11 cellular contexts compared by ENCODE assay signal in genomic region chrX:111352424-111352823, GRCh38. TPM values are rescaled to one million over a fixed set of nuclear protein-coding genes. Genes with fewer than 3 reads are reported as not detected.
A peak's percentile ranks its signal among the peaks of the same experiment; 100 is the strongest.
DNase-seq lines count a peak whose midpoint lies in the region; ATAC-seq and TF ChIP-seq lines count a peak whose summit lies in the region.
"Had no signal": no experiment of that assay in that cellular context is flagged by ENCODE, and none has a peak within 500 bp of the region (broad histone marks: within the 10 kb centered on the region; RNA-seq: fewer than 3 reads in every experiment).

No MANE protein-coding gene starts in this region.

- no peaks in the 10 kb centered on the region for H3K4me1 ChIP-seq in prostate gland (replicated peaks)
- no peaks in the 10 kb centered on the region for H3K4me1 ChIP-seq in effector memory CD4-positive, alpha-beta T cell (ENCODE audit: control insufficient read depth, insufficient read depth, low read length, poor library complexity, severe bottlenecking)

- peak; percentile 50 for ATAC-seq in GM21786 (IDR thresholded peaks at IDR 0.05; ENCODE audit: unreplicated experiment)
- ATAC-seq in esophagus mucosa: peak; percentile 68
- ATAC-seq in GM21619 (IDR thresholded peaks at IDR 0.05; ENCODE audit: unreplicated experiment): no peak
- ATAC-seq in GM21737 (IDR thresholded peaks at IDR 0.05; ENCODE audit: unreplicated experiment): no peak
- ATAC-seq: sciatic nerve; stimulated activated memory B cell treated with anti-CD40 and anti-IgM and Interleukin-4, amounts not matched to agents 10 μg/mL and 1 μg/mL and 100 μg/mL, for 72 hours had no signal

- WGBS in prostate gland: 58% methylated on average over 1 of the region's 1 CpG

- no peak overlapping the region for H3K4me3 ChIP-seq in prostate gland
- H3K4me3 ChIP-seq in effector memory CD4-positive, alpha-beta T cell (ENCODE audit: insufficient read depth, low read depth, low read length, poor library complexity, severe bottlenecking): no peak overlapping the region
- H3K4me3 ChIP-seq: coronary artery had no signal

- H3K27ac ChIP-seq in prostate gland: no peak overlapping the region
- H3K27ac ChIP-seq in effector memory CD4-positive, alpha-beta T cell (ENCODE audit: insufficient read depth, low read length, poor library complexity, severe bottlenecking): no peak overlapping the region
- H3K27ac ChIP-seq: coronary artery had no signal

- no peak for TF ChIP-seq CTCF in prostate gland (IDR thresholded peaks at IDR 0.05)

- no peaks in the 10 kb centered on the region for H3K36me3 ChIP-seq in prostate gland
- no peaks in the 10 kb centered on the region for H3K36me3 ChIP-seq in effector memory CD4-positive, alpha-beta T cell (ENCODE audit: control insufficient read depth, insufficient read depth, low read length)

- intact Hi-C loops in prostate gland (cut with DNase I): no loop called here

- DNase-seq in NCI-H2171 (lab: John Stamatoyannopoulos, UW) (peak; percentile 7), prostate gland (ENCODE audit: low spot score) (peak; percentile 33), kidney glomerular epithelial cell (lab: John Stamatoyannopoulos, UW) (no peak)
- DNase-seq in effector memory CD4-positive, alpha-beta T cell: no peak

- no peak for TF ChIP-seq POLR2A in prostate gland (IDR thresholded peaks at IDR 0.05)

- no peaks in the 10 kb centered on the region for H3K9me3 ChIP-seq in prostate gland
- H3K9me3 ChIP-seq in effector memory CD4-positive, alpha-beta T cell (ENCODE audit: control insufficient read depth, low read length): no peaks in the 10 kb centered on the region

- no peaks in the 10 kb centered on the region for H3K27me3 ChIP-seq in prostate gland (replicated peaks; ENCODE audit: insufficient read depth)
- H3K27me3 ChIP-seq in effector memory CD4-positive, alpha-beta T cell (replicated peaks; ENCODE audit: control insufficient read depth, insufficient read depth, low read length, poor library complexity, severe bottlenecking): no peaks in the 10 kb centered on the region

RNA-seq across cellular contexts. Expression of gene DCX, which starts 59.6 kb away (rescaled TPM):
- total RNA-seq in esophagus mucosa: 0.04 TPM
- under 1 TPM in 1 of 2 donors, not detected in 1; 0.17 TPM for total RNA-seq in prostate gland
- total RNA-seq: sciatic nerve had no signal

Comparison
In these comparisons a context has a peak if more than half of its experiments do, and no peak if none do; other contexts are left out.
1. ATAC-seq: peak in GM21786 (single experiment) and esophagus mucosa (single experiment); none in GM21619 (single experiment) and GM21737 (single experiment).
2. DNase-seq: peak in NCI-H2171 (single experiment) and prostate gland (single experiment); none in effector memory CD4-positive, alpha-beta T cell (0 of 3) and kidney glomerular epithelial cell (single experiment).